Comparison of ENCODE assay signal across 22 cellular contexts in genomic region chr6:3510178-3510577, GRCh38. TPM values are rescaled to one million over a fixed set of nuclear protein-coding genes. Genes with fewer than 3 reads are reported as not detected.
DNase-seq lines count a peak whose midpoint lies in the region; ATAC-seq and TF ChIP-seq lines count a peak whose summit lies in the region.
"Had no signal": no experiment of that assay in that cellular context is flagged by ENCODE, and none has a peak within 500 bp of the region (broad histone marks: within the 10 kb centered on the region; RNA-seq: fewer than 3 reads in every experiment).

No MANE protein-coding gene starts in this region.

- no peak overlapping the region for H4K12ac ChIP-seq in trophoblast cell (ENCODE audit: low read depth, low read length)

- no peak for TF ChIP-seq POLR2A in upper lobe of left lung (IDR thresholded peaks at IDR 0.05)

- TF ChIP-seq CTCF in C4-2B (conservative IDR thresholded peaks at IDR 0.05): no peak
- no peak for TF ChIP-seq CTCF in upper lobe of left lung (IDR thresholded peaks at IDR 0.05)

- peak overlapping the region; percentile 18 for H2BK120ac ChIP-seq in trophoblast cell (ENCODE audit: insufficient read depth, low read length, poor library complexity)

- H3K79me1 ChIP-seq in trophoblast cell (ENCODE audit: low read length): peaks cover 11% of the 10 kb centered on the region

- H2AFZ ChIP-seq in trophoblast cell (ENCODE audit: insufficient read depth, low read length, poor library complexity): no peak overlapping the region

- H3K4ac ChIP-seq in trophoblast cell (ENCODE audit: low read depth, low read length): no peak overlapping the region

- no peak overlapping the region for H2BK5ac ChIP-seq in trophoblast cell (ENCODE audit: low read depth, low read length, poor library complexity)

- ATAC-seq in esophagus mucosa (peak; percentile 83), GM18520 (IDR thresholded peaks at IDR 0.05; ENCODE audit: unreplicated experiment) (no peak), upper lobe of left lung (ENCODE audit: low FRiP score in 2 of 2) (no peak)
- ATAC-seq: PC-3, Right ventricle myocardium inferior, SK-N-SH treated with all-trans-retinoic acid at 6 μM for 48 hours had no signal

- H2AK5ac ChIP-seq in trophoblast cell (ENCODE audit: low read length): no peak overlapping the region

- no peak overlapping the region for H3K4me2 ChIP-seq in trophoblast cell (ENCODE audit: low read length)

- H4K8ac ChIP-seq in trophoblast cell (ENCODE audit: low read depth, low read length): no peak overlapping the region

- no peak overlapping the region for H3K14ac ChIP-seq in trophoblast cell (ENCODE audit: low read length)

- H3K9ac ChIP-seq in trophoblast cell (ENCODE audit: low read length): no peak overlapping the region

- no peak overlapping the region for H4K91ac ChIP-seq in trophoblast cell (ENCODE audit: low read depth, low read length)

- H3K27me3 ChIP-seq in trophoblast cell (ENCODE audit: insufficient read depth, low read length): no peaks in the 10 kb centered on the region
- no peaks in the 10 kb centered on the region for H3K27me3 ChIP-seq in upper lobe of left lung
- H3K27me3 ChIP-seq: SJCRH30 had no signal

- peak; percentile 37 for DNase-seq in NCI-H69 (lab: John Stamatoyannopoulos, UW)
- no peak for DNase-seq in trophoblast cell
- DNase-seq in upper lobe of left lung: no peak
- DNase-seq in NCI-H1105 (lab: John Stamatoyannopoulos, UW): no peak
- DNase-seq: CD4-positive, alpha-beta T cell; DMS53; GOT3; HCEC 1CT; Kasumi-1; NCI-H1092 treated with DMSO at 0.1 percent for 48 hours; NCI-H1436 treated with DMSO at 0.1 percent for 48 hours; NCI-H187 treated with DMSO at 0.1 percent for 48 hours; NCI-H2107; NK-92 treated with Interleukin-12 subunit alpha and Interleukin-12 subunit beta, amount 100 ng/mL, for 24 hours; PC-3 had no signal

- H3K36me3 ChIP-seq in trophoblast cell (ENCODE audit: control insufficient read depth in 1 of 2, insufficient read depth in 2 of 2, low read length in 2 of 2) (no peaks in the 10 kb centered on the region), upper lobe of left lung (no peaks in the 10 kb centered on the region)
- H3K36me3 ChIP-seq: SJCRH30 had no signal

- peaks cover 22 to 36% of the 10 kb centered on the region in 2 experiments for H3K4me1 ChIP-seq in trophoblast cell (ENCODE audit: control insufficient read depth in 1 of 2, insufficient read depth in 2 of 2, low read length in 2 of 2)
- H3K4me1 ChIP-seq in upper lobe of left lung: peaks cover 0 to 6% (median 0%) of the 10 kb centered on the region in 4 donors
- H3K4me1 ChIP-seq: SJCRH30 had no signal

- no CpG with 5 or more reads among the region's 1 CpG for WGBS in trophoblast cell (ENCODE audit: extremely low coverage, insufficient coverage, insufficient read length)
- 63 to 88% methylated on average over 1 of the region's 1 CpG for WGBS in upper lobe of left lung, 2 donors

- H3K27ac ChIP-seq in C4-2B (peak overlapping the region; percentile 20), trophoblast cell (ENCODE audit: low read depth, low read length) (no peak overlapping the region), upper lobe of left lung (no peak overlapping the region)
- H3K27ac ChIP-seq: SJCRH30 had no signal

- H3K23ac ChIP-seq in trophoblast cell (ENCODE audit: low read length): no peak overlapping the region

- H2BK12ac ChIP-seq in trophoblast cell (ENCODE audit: low read length): no peak overlapping the region

- no peak overlapping the region for H3K18ac ChIP-seq in trophoblast cell (ENCODE audit: low read length)

- no peak for TF ChIP-seq EP300 in upper lobe of left lung (IDR thresholded peaks at IDR 0.05)

- no peaks in the 10 kb centered on the region for H3K79me2 ChIP-seq in trophoblast cell (ENCODE audit: control insufficient read depth, insufficient read depth, low read length, poor library complexity)

- no peaks in the 10 kb centered on the region for H3K9me3 ChIP-seq in trophoblast cell (ENCODE audit: insufficient read depth, low read depth, low read length)
- H3K9me3 ChIP-seq in upper lobe of left lung: no peaks in the 10 kb centered on the region
- H3K9me3 ChIP-seq: SJCRH30 had no signal

- H3K4me3 ChIP-seq in trophoblast cell (ENCODE audit: low read depth, low read length) (no peak overlapping the region), upper lobe of left lung (no peak overlapping the region)
- H3K4me3 ChIP-seq: K562, SJCRH30 had no signal

RNA-seq across cellular contexts. Expression of gene SLC22A23, which starts 53.3 kb away (rescaled TPM):
- total RNA-seq in esophagus mucosa (36.3 TPM), upper lobe of left lung (10 to 100 TPM; 18.2 to 73.1 (median 28.3) TPM)
- 29.8 and 31.6 TPM in 2 replicates for polyA plus RNA-seq in trophoblast cell (2013)
